Comparison of ENCODE assay signal across 1 cellular context in the genomic region with DNA sequence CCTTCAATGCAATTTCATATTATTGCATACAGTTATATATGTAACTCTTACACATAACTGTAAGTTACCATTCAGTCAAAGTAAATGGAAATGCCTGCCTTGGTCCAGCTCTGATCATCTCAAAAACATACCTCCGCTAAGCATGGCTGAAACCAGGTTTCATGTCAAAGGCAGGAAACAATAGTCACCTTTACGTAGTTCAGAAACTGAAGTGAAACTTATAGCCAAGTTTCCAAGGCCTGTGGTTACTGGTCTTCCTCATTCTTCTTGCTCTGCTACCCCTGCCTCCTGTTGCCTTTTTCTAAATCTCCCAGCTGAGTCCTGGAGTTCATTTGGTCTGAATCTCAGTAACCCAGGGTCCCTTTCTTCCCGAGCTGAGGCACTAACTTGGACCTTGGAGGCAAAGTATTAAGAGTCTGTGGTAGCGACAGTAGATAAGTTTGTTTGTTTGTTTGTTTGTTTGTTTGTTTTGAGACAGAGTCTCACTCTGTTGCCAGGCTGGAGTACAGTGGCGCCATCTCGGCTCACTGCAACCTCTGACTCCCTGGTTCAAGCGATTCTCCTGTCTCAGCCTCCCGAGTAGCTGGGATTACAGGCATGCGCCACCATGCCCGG.
TF ChIP-seq lines count a peak whose summit lies in the region.

No MANE protein-coding gene starts in this region.

TF ChIP-seq in HepG2, 621 proteins besides CTCF, POLR2A, EP300 and RAD21:
- TF ChIP-seq, protein P1, sequence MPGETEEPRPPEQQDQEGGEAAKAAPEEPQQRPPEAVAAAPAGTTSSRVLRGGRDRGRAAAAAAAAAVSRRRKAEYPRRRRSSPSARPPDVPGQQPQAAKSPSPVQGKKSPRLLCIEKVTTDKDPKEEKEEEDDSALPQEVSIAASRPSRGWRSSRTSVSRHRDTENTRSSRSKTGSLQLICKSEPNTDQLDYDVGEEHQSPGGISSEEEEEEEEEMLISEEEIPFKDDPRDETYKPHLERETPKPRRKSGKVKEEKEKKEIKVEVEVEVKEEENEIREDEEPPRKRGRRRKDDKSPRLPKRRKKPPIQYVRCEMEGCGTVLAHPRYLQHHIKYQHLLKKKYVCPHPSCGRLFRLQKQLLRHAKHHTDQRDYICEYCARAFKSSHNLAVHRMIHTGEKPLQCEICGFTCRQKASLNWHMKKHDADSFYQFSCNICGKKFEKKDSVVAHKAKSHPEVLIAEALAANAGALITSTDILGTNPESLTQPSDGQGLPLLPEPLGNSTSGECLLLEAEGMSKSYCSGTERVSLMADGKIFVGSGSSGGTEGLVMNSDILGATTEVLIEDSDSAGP (CRISPR knock-in tag; IDR thresholded peaks at IDR 0.05; ENCODE audit: borderline replicate concordance), result no peak
- TF ChIP-seq, protein P2, sequence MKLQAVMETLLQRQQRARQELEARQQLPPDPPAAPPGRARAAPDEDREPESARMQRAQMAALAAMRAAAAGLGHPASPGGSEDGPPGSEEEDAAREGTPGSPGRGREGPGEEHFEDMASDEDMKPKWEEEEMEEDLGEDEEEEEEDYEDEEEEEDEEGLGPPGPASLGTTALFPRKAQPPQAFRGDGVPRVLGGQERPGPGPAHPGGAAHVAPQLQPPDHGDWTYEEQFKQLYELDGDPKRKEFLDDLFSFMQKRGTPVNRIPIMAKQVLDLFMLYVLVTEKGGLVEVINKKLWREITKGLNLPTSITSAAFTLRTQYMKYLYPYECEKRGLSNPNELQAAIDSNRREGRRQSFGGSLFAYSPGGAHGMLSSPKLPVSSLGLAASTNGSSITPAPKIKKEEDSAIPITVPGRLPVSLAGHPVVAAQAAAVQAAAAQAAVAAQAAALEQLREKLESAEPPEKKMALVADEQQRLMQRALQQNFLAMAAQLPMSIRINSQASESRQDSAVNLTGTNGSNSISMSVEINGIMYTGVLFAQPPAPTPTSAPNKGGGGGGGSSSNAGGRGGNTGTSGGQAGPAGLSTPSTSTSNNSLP (IDR thresholded peaks at IDR 0.05; ENCODE audit: low read depth, low read length), result no peak
- TF ChIP-seq ZNF432 (CRISPR knock-in tag; IDR thresholded peaks at IDR 0.05; ENCODE audit: borderline replicate concordance) (no peak), GATAD2A (CRISPR knock-in tag; IDR thresholded peaks at IDR 0.05) (no peak), CBX1 (IDR thresholded peaks at IDR 0.05; ENCODE audit: low read depth) (no peak), ZNF136 (CRISPR knock-in tag; IDR thresholded peaks at IDR 0.05; ENCODE audit: low read depth) (no peak), HCFC1 (IDR thresholded peaks at IDR 0.05; ENCODE audit: low read depth, low read length) (no peak), TBP (CRISPR knock-in tag; IDR thresholded peaks at IDR 0.05) (no peak), KDM5B (CRISPR knock-in tag; IDR thresholded peaks at IDR 0.05; ENCODE audit: borderline replicate concordance) (no peak), NR2F2 (IDR thresholded peaks at IDR 0.05; ENCODE audit: borderline replicate concordance, low read depth) (no peak), MED8 (CRISPR knock-in tag; IDR thresholded peaks at IDR 0.05; ENCODE audit: insufficient replicate concordance) (no peak), HNF4G (IDR thresholded peaks at IDR 0.05; ENCODE audit: borderline replicate concordance, low read depth, low read length) (no peak), HNF4G (CRISPR knock-in tag; IDR thresholded peaks at IDR 0.05; ENCODE audit: borderline replicate concordance, low read depth) (no peak), ZNF331 (CRISPR knock-in tag; IDR thresholded peaks at IDR 0.05) (no peak), HMG20B (CRISPR knock-in tag; conservative IDR thresholded peaks at IDR 0.05) (no peak), SNRNP70 (IDR thresholded peaks at IDR 0.05; ENCODE audit: low read depth, low read length) (no peak), PHB2 (IDR thresholded peaks at IDR 0.05; ENCODE audit: partially characterized antibody) (no peak), ZNF879 (CRISPR knock-in tag; IDR thresholded peaks at IDR 0.05) (no peak), ZNF160 (CRISPR knock-in tag; IDR thresholded peaks at IDR 0.05) (no peak)
- TF ChIP-seq, protein P3, sequence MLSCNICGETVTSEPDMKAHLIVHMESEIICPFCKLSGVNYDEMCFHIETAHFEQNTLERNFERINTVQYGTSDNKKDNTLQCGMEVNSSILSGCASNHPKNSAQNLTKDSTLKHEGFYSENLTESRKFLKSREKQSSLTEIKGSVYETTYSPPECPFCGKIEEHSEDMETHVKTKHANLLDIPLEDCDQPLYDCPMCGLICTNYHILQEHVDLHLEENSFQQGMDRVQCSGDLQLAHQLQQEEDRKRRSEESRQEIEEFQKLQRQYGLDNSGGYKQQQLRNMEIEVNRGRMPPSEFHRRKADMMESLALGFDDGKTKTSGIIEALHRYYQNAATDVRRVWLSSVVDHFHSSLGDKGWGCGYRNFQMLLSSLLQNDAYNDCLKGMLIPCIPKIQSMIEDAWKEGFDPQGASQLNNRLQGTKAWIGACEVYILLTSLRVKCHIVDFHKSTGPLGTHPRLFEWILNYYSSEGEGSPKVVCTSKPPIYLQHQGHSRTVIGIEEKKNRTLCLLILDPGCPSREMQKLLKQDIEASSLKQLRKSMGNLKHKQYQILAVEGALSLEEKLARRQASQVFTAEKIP (CRISPR knock-in tag; IDR thresholded peaks at IDR 0.05; ENCODE audit: borderline replicate concordance), result no peak
